Comparison of ENCODE assay signal across 10 cellular contexts in the genomic region with DNA sequence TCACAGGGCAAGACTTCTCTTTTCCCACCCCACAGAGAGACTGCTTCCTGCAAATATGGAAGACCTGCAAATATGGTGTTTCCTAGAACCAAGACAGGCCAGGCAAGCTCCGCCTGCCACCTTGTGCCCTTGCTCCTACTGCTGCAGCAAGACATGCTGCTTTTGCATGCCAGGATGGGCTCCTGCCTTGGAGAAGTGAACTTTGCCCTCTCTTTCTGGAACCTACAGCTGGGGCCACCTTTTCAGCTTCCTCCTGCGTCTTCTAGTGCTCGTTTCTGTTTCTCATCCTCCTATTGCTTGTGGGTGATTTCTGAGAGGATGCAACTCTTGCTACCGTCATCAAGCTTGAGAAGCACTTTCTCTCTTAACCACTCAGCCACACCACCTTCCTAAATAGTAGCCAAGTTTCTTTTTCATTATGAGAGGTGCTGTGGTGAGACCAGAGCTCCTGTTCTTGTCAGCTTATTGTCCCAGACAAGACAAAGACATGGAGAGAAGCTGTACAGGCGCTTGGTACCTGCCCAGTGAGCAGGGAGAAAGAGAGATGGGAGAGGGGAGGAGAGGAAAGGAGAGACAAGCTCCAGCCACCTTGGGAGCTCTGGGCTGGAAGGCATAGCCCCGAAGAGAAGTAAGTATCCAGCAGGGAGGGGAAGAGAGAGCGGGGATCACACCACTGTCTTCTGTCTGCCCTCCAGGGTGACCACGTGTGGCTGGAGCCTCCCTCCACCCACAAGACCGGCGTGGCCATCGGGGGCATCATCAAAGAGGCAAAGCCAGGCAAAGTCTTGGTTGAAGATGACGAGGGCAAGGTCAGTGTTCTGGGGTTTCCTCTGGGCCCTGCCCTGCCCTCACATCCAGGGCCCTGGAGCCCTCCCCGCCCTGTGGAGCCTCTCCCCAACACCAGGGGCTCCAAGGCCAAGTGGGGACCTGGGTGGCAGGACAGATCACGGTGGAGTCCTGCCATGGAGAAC. TPM values are rescaled to one million over a fixed set of nuclear protein-coding genes. Genes with fewer than 3 reads are reported as not detected.
A peak's percentile ranks its signal among the peaks of the same experiment; 100 is the strongest.
DNase-seq lines count a peak whose midpoint lies in the region; ATAC-seq and TF ChIP-seq lines count a peak whose summit lies in the region.
"Had no signal": no experiment of that assay in that cellular context is flagged by ENCODE, and none has a peak within 500 bp of the region (broad histone marks: within the 10 kb centered on the region; RNA-seq: fewer than 3 reads in every experiment).

No MANE protein-coding gene starts in this region.

- no peaks in the 10 kb centered on the region for H3K36me3 Mint-ChIP-seq in endodermal cell (ENCODE audit: low read depth)

- H3K27ac Mint-ChIP-seq in endodermal cell = peak overlapping the region; percentile 50

- TF ChIP-seq POLR2A in GM18505 (IDR thresholded peaks at IDR 0.05; ENCODE audit: borderline replicate concordance, extremely low read depth, insufficient read depth, insufficient read length) = peak; percentile 33

- WGBS in endodermal cell (ENCODE audit: insufficient coverage in 1 of 2, insufficient read length in 1 of 2), 2 experiments = 90 to 93% methylated on average over 11 to 14 of the region's 14 CpGs

- peak; percentile 95 for ATAC-seq in GM18505 (IDR thresholded peaks at IDR 0.05; ENCODE audit: unreplicated experiment)
- peak; percentile 97 for ATAC-seq in GM19468 (IDR thresholded peaks at IDR 0.05; ENCODE audit: extremely low read depth, unreplicated experiment)
- peak; percentile 99 for ATAC-seq in HG03378 (IDR thresholded peaks at IDR 0.05; ENCODE audit: unreplicated experiment)
- ATAC-seq: esophagus mucosa, HCT116 had no signal

- H3K27me3 Mint-ChIP-seq in endodermal cell (ENCODE audit: insufficient read depth) = no peaks in the 10 kb centered on the region

- no peak for TF ChIP-seq CTCF in endodermal cell (conservative IDR thresholded peaks at IDR 0.05)

- H3K9me3 Mint-ChIP-seq in endodermal cell = peaks cover 2% of the 10 kb centered on the region

- no peaks in the 10 kb centered on the region for H3K36me3 ChIP-seq in endodermal cell (ENCODE audit: control insufficient read depth, insufficient read depth, low read length)

- no peak overlapping the region for H3K4me3 Mint-ChIP-seq in endodermal cell

- DNase-seq in endodermal cell (peak; percentile 27), cerebellar cortex (ENCODE audit: low spot score) (no peak), cerebellum (ENCODE audit: low spot score) (no peak), NCI-H82 treated with DMSO at 0.1 percent for 48 hours (lab: John Stamatoyannopoulos, UW; ENCODE audit: unreplicated experiment) (no peak), NCI-H774 (lab: John Stamatoyannopoulos, UW) (no peak)

- H3K9me3 ChIP-seq in endodermal cell (ENCODE audit: control insufficient read depth, low read length) = no peaks in the 10 kb centered on the region

- H3K27ac ChIP-seq in endodermal cell (ENCODE audit: low read depth, low read length) = no peak overlapping the region

- H3K9ac ChIP-seq in endodermal cell (ENCODE audit: extremely low read depth, low read length, poor library complexity, severe bottlenecking) = no peak overlapping the region

- H3K27me3 ChIP-seq in endodermal cell (ENCODE audit: control insufficient read depth, insufficient read depth, low read length, poor library complexity, severe bottlenecking) = no peaks in the 10 kb centered on the region

- H3K4me1 Mint-ChIP-seq in endodermal cell = peaks cover 20% of the 10 kb centered on the region

- no peaks in the 10 kb centered on the region for H3K4me1 ChIP-seq in endodermal cell (ENCODE audit: control insufficient read depth, insufficient read depth, low read length)

- no peak overlapping the region for H3K4me3 ChIP-seq in endodermal cell (ENCODE audit: low read length)

RNA-seq across cellular contexts. Expression of gene MYO7B, which starts 28.3 kb away (rescaled TPM):
- total RNA-seq in endodermal cell (under 1 TPM in 1 of 2 donors, not detected in 1; 0.11 TPM), cerebellum (0.27 TPM)
- polyA plus RNA-seq in endodermal cell (2013, experiment 1 of 2) = not detected
- not detected for polyA plus RNA-seq in endodermal cell (2013, experiment 2 of 2)

RNA-seq across cellular contexts. Expression of gene IWS1, which starts 37.5 kb away (rescaled TPM):
- 100 to 1,000 TPM in 1 of 2 donors, 10 to 100 TPM in 1; 91.4 to 107 TPM for total RNA-seq in endodermal cell
- polyA plus RNA-seq in endodermal cell (2013, experiment 1 of 2) = 77.9 TPM
- 85.8 TPM for polyA plus RNA-seq in endodermal cell (2013, experiment 2 of 2)
- total RNA-seq in cerebellum = 26.6 TPM
